Comparison of ENCODE assay signal across 16 cellular contexts in the genomic region with DNA sequence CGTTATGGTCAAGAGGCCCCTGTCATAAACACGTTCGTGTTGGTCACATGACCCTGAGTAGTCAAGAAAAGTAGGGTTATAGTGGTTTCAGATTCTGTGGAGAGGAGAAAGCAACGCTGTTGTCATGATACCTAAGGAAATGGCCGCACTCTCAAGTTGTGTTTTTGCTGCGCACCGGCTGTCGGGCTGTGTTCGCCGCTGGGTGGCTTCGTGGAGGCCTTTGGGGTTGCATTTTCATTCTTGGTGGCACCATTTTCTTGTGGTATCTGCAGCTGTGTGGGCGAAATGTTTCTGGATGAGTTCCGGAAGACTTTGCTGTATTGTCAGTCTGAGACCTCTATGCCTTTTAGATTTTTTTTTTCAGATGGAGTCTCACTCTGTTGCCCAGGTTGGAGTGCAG. TPM values are rescaled to one million over a fixed set of nuclear protein-coding genes. Genes with fewer than 3 reads are reported as not detected.
"Had no signal": no experiment of that assay in that cellular context is flagged by ENCODE, and none has a peak within 500 bp of the region (broad histone marks: within the 10 kb centered on the region; RNA-seq: fewer than 3 reads in every experiment).

No MANE protein-coding gene starts in this region.

- DNase-seq: activated CD4-positive, CD25-positive, alpha-beta regulatory T cell treated with anti-CD3 and anti-CD28 coated beads, Interleukin-2, amount 50 U/mL, for 72 hours; activated gamma-delta T cell; effector memory CD4-positive, alpha-beta T cell; foreskin keratinocyte; left colon; ovary; SK-N-SH; spleen; stimulated activated CD4-positive, alpha-beta T cell treated with anti-CD3 and anti-CD28 coated beads, Interleukin-4, amount 100 ng/mL, for 4 hours; testis; trophoblast cell; uterus had no signal

- ATAC-seq: foreskin keratinocyte; left colon; natural killer cell treated with Interleukin-12 subunit alpha and Interleukin-12 subunit beta and Interleukin-15 and Interleukin-18, amount 100 ng/mL, for 72 hours had no signal

- H3K4me3 Mint-ChIP-seq: central memory CD8-positive, alpha-beta T cell; memory B cell; natural killer cell treated with Interleukin-12 subunit alpha and Interleukin-12 subunit beta and Interleukin-15 and Interleukin-18, amount 100 ng/mL, for 72 hours had no signal

- H3K27ac Mint-ChIP-seq: activated naive CD4-positive, alpha-beta T cell treated with anti-CD3 and anti-CD28 coated beads, Interleukin-2, amount 50 U/mL, for 72 hours; memory B cell; natural killer cell treated with Interleukin-12 subunit alpha and Interleukin-12 subunit beta and Interleukin-15 and Interleukin-18, amount 100 ng/mL, for 72 hours had no signal

- H3K27me3 Mint-ChIP-seq: central memory CD8-positive, alpha-beta T cell; memory B cell; natural killer cell treated with Interleukin-12 subunit alpha and Interleukin-12 subunit beta and Interleukin-15 and Interleukin-18, amount 100 ng/mL, for 72 hours had no signal

- H3K9me3 Mint-ChIP-seq: activated naive CD4-positive, alpha-beta T cell treated with anti-CD3 and anti-CD28 coated beads, Interleukin-2, amount 50 U/mL, for 72 hours; central memory CD8-positive, alpha-beta T cell; memory B cell; natural killer cell treated with Interleukin-12 subunit alpha and Interleukin-12 subunit beta and Interleukin-15 and Interleukin-18, amount 100 ng/mL, for 72 hours had no signal

RNA-seq across cellular contexts. Expression of gene DBNDD1, which starts 35.7 kb away (rescaled TPM):
- total RNA-seq: natural killer cell treated with Interleukin-12 subunit alpha and Interleukin-12 subunit beta and Interleukin-15 and Interleukin-18, amount 100 ng/mL, for 72 hours had no signal
